Comparison of ENCODE assay signal across 16 cellular contexts in genomic region chr1:212987702-212988322, GRCh38. TPM values are rescaled to one million over a fixed set of nuclear protein-coding genes. Genes with fewer than 3 reads are reported as not detected.
A peak's percentile ranks its signal among the peaks of the same experiment; 100 is the strongest.
DNase-seq lines count a peak whose midpoint lies in the region; ATAC-seq, FAIRE-seq and TF ChIP-seq lines count a peak whose summit lies in the region.
"Had no signal": no experiment of that assay in that cellular context is flagged by ENCODE, and none has a peak within 500 bp of the region (broad histone marks: within the 10 kb centered on the region; RNA-seq: fewer than 3 reads in every experiment).

No MANE protein-coding gene starts in this region.

- RAD21 ChIA-PET in HCT116 (lab: Charles Lee; ENCODE audit: low non-redundant PET in 1 of 2, low total read pairs in 2 of 2, uncharacterized antibody in 2 of 2, unreplicated experiment in 2 of 2), result no interaction called here
- RAD21 ChIA-PET in GM12878 (lab: Charles Lee; ENCODE audit: unreplicated experiment), result interaction anchor here (1.1 to 1.6 kb wide), 3 partner anchors 8 to 173 kb away, joined by 5 to 6 read pairs (median 5); no protein-coding TSS in a partner anchor

- H2AFZ ChIP-seq in HCT116 (ENCODE audit: low read depth, low read length, poor library complexity, severe bottlenecking) (no peak overlapping the region), GM12878 (ENCODE audit: control insufficient read depth, low read depth, low read length) (no peak overlapping the region)

- intact Hi-C loops in HCT116 (cut with micrococcal nuclease) (no loop called here), GM12878 (cut with micrococcal nuclease; ENCODE audit: unreplicated experiment) (no loop called here)

- no peak for TF ChIP-seq CTCF in HCT116 (IDR thresholded peaks at IDR 0.05 in 2 of 3, conservative IDR thresholded peaks at IDR 0.05 in 1 of 3; ENCODE audit: borderline replicate concordance in 1 of 3, insufficient read depth in 1 of 3, low read depth in 2 of 3, low read length in 2 of 3)
- TF ChIP-seq CTCF in GM12878 (IDR thresholded peaks at IDR 0.05 in 2 of 3, conservative IDR thresholded peaks at IDR 0.05 in 1 of 3; ENCODE audit: control insufficient read depth in 2 of 3, extremely low read depth in 1 of 3, insufficient read depth in 1 of 3, low read depth in 3 of 3, low read length in 3 of 3), result no peak

- no peak overlapping the region for H3K9ac ChIP-seq in HCT116 (ENCODE audit: low read length)
- no peak overlapping the region for H3K9ac ChIP-seq in GM12878 (ENCODE audit: control insufficient read depth, insufficient read depth, low read length)

- no peak for ATAC-seq in HCT116
- ATAC-seq in GM12878, result no peak
- ATAC-seq in GM18858 (IDR thresholded peaks at IDR 0.05; ENCODE audit: unreplicated experiment), result no peak
- ATAC-seq in HG03442 (IDR thresholded peaks at IDR 0.05; ENCODE audit: unreplicated experiment), result no peak
- ATAC-seq: activated T-cell treated with anti-CD3 and anti-CD28 coated beads, Interleukin-2, amount 50 U/mL, for 72 hours; stimulated activated naive B cell treated with anti-CD40 and anti-IgM and Interleukin-4, amounts not matched to agents 10 μg/mL and 1 μg/mL and 100 μg/mL, for 72 hours had no signal

- H3K36me3 ChIP-seq in HCT116 (ENCODE audit: control insufficient read depth in 1 of 2, insufficient read depth in 2 of 2, low read length in 2 of 2) (peaks cover 0 to 2% of the 10 kb centered on the region in 2 experiments; a peak in 1 of 4 replicates), GM12878 (ENCODE audit: control insufficient read depth in 2 of 2, insufficient read depth in 2 of 2, low read length in 1 of 2) (peaks cover 0 to 4% of the 10 kb centered on the region in 2 experiments)

- H3K4me2 ChIP-seq in HCT116 (ENCODE audit: low read length) (no peak overlapping the region), GM12878 (ENCODE audit: control insufficient read depth, insufficient read depth) (no peak overlapping the region)

- H3K27ac ChIP-seq in HCT116 (ENCODE audit: low read depth, low read length), result no peak overlapping the region
- peak overlapping the region; percentile 14; the same call in 1 of the 2 replicates for H3K27ac ChIP-seq in GM12878 (ENCODE audit: control insufficient read depth, insufficient read depth)
- H3K27ac ChIP-seq: SK-N-MC had no signal

- WGBS in GM12878 (ENCODE audit: insufficient coverage, insufficient replicate concordance, low lambda C conversion rate, missing lambda C conversion rate), result 89% methylated on average over 6 of the region's 6 CpGs

- DNase-seq in ACHN (peak; percentile 23), HCT116 (ENCODE audit: low read depth, low spot score) (no peak), GM12878 (ENCODE audit: low read depth, low spot score) (no peak), fibroblast of the conjunctiva (ENCODE audit: low read depth) (peak; percentile 10), OCI-M1 (lab: John Stamatoyannopoulos, UW) (no peak), HEK293T (ENCODE audit: extremely low spot score) (no peak)
- DNase-seq: activated CD4-positive, alpha-beta memory T cell treated with anti-CD3 and anti-CD28 coated beads for 36 hours; activated T-cell treated with anti-CD3 and anti-CD28 coated beads, Interleukin-2, amount 50 U/mL, for 72 hours; Caco-2; hippocampal formation; NCI-H69; stimulated activated naive B cell treated with anti-CD40 and anti-IgM and Interleukin-4, amounts not matched to agents 10 μg/mL and 1 μg/mL and 100 μg/mL, for 72 hours had no signal

- H3K9me2 ChIP-seq in HCT116 (ENCODE audit: insufficient read depth), result no peaks in the 10 kb centered on the region

- H3K27me3 ChIP-seq in HCT116 (ENCODE audit: insufficient read depth, low read length) (no peaks in the 10 kb centered on the region), GM12878 (replicated peaks in 1 of 2; ENCODE audit: control insufficient read depth in 2 of 2, insufficient read depth in 2 of 2, low read length in 1 of 2) (no peaks in the 10 kb centered on the region)

- in situ Hi-C loops in ACHN (cut with HindIII; ENCODE audit: low pct_ligation_motif_present, low pct_unique_long_range_greater_than_20kb, low sequenced_read_pairs) (no loop called here), GM12878 (cut with MboI) (no loop called here)

- TF ChIP-seq POLR2A in HCT116 (IDR thresholded peaks at IDR 0.05; ENCODE audit: borderline replicate concordance, extremely low read depth, insufficient read depth, insufficient read length), result no peak
- TF ChIP-seq POLR2A in GM12878 (IDR thresholded peaks at IDR 0.05; ENCODE audit: low read depth, low read length), result no peak

- SMC1A ChIA-PET in GM12878 (lab: Charles Lee; ENCODE audit: uncharacterized antibody, unreplicated experiment), result interaction anchor here (1.0 to 1.9 kb wide), 7 partner anchors 10 to 173 kb away, joined by 3 to 9 read pairs (median 3); no protein-coding TSS in a partner anchor

- H3K9me3 ChIP-seq in HCT116 (ENCODE audit: control insufficient read depth in 1 of 2, insufficient read depth in 1 of 2, low read depth in 1 of 2, low read length in 2 of 2) (no peaks in the 10 kb centered on the region), GM12878 (replicated peaks; ENCODE audit: control insufficient read depth, insufficient read depth, low read length) (no peaks in the 10 kb centered on the region)
- H3K9me3 ChIP-seq: Caco-2 had no signal

- H3K4me3 ChIP-seq in HCT116 (replicated peaks in 1 of 2; ENCODE audit: low read depth in 1 of 2, low read length in 2 of 2), result no peak overlapping the region
- H3K4me3 ChIP-seq in GM12878, result no peak overlapping the region
- H3K4me3 ChIP-seq: SK-N-MC had no signal

- CTCF ChIA-PET in HCT116 (lab: Charles Lee), result no interaction called here
- CTCF ChIA-PET in GM12878 (lab: Yijun Ruan, JAX), result no interaction called here
- CTCF ChIA-PET in HEK293T (lab: Yijun Ruan, JAX), result no interaction called here

- POLR2A ChIA-PET in HCT116 (lab: Charles Lee) (no interaction called here), GM12878 (lab: Charles Lee) (interaction anchor here (0.5 to 1.7 kb wide), 5 partner anchors 9 to 355 kb away, joined by 3 to 12 read pairs (median 4); no protein-coding TSS in a partner anchor), HEK293T (lab: Yijun Ruan, JAX) (no interaction called here)

- no peak for TF ChIP-seq RAD21 in HCT116 (IDR thresholded peaks at IDR 0.05; ENCODE audit: low read depth)
- TF ChIP-seq RAD21 in GM12878 (IDR thresholded peaks at IDR 0.05; ENCODE audit: insufficient read depth, low read depth, low read length), result no peak

- no TSS peak for BruUV-seq in HCT116 (replicated peaks; lab: Mats Ljungman, UMichigan)
- BruUV-seq in GM12878 (replicated peaks; lab: Mats Ljungman, UMichigan), result no TSS peak

- H4K20me1 ChIP-seq in HCT116 (ENCODE audit: insufficient read depth) (no peaks in the 10 kb centered on the region), GM12878 (ENCODE audit: control insufficient read depth, insufficient read depth) (no peaks in the 10 kb centered on the region)

- no peaks in the 10 kb centered on the region for H3K79me2 ChIP-seq in HCT116 (ENCODE audit: insufficient read depth, low read length)
- H3K79me2 ChIP-seq in GM12878 (ENCODE audit: control insufficient read depth, insufficient read depth, low read length), result no peaks in the 10 kb centered on the region

- peak; percentile 18 for FAIRE-seq in GM12878 (lab: Jason Lieb, UNC)
- FAIRE-seq: HTR-8/SVneo had no signal

- H3K4me1 ChIP-seq in HCT116 (ENCODE audit: control insufficient read depth in 1 of 2, insufficient read depth in 2 of 2, low read length in 2 of 2) (peaks cover 0 to 8% of the 10 kb centered on the region in 2 experiments; a peak in 2 of 4 replicates), GM12878 (ENCODE audit: control insufficient read depth, insufficient read depth, low read length) (peaks cover 4% of the 10 kb centered on the region; the same call in 1 of the 2 replicates)
- H3K4me1 ChIP-seq: Caco-2 had no signal

- no peak for TF ChIP-seq EP300 in GM12878 (IDR thresholded peaks at IDR 0.05; ENCODE audit: borderline replicate concordance in 1 of 2, control insufficient read depth in 1 of 2, low read depth in 2 of 2, low read length in 2 of 2)

RNA-seq across cellular contexts. Expression of gene ANGEL2, which starts 27.9 kb away (rescaled TPM):
- total RNA-seq in HCT116 (2021; ENCODE audit: unreplicated experiment), result 25.5 TPM
- polyA plus RNA-seq in HCT116 (2012), result 7.1 and 13.4 TPM in 2 replicates
- 158 and 182 TPM in 2 replicates for total RNA-seq in GM12878 (2013; cell fraction: nucleolus; rRNA removed)
- 53.2 and 53.9 TPM in 2 replicates for total RNA-seq in GM12878 (2014; rRNA removed)
- 37.0 and 38.7 TPM in 2 replicates for total RNA-seq in GM12878 (2014; rRNA removed; fragmentation: Illumina TruSeq; extraction: Trizol)
- 27.7 and 30.0 TPM in 2 replicates for total RNA-seq in GM12878 (2021)
- polyA plus RNA-seq in GM12878 (2011; ENCODE audit: low read depth), result 21.7 TPM
- 31.3 and 41.4 TPM in 2 replicates for polyA plus RNA-seq in GM12878 (2011; rRNA removed)
- 14.9 and 16.3 TPM in 2 replicates for polyA plus RNA-seq in GM12878 (2011; cell fraction: cytosol; rRNA removed)
- 29.5 and 30.7 TPM in 2 replicates for polyA plus RNA-seq in GM12878 (2011; cell fraction: nucleus; rRNA removed)
- polyA plus RNA-seq in GM12878 (2012), result 17.5 and 19.7 TPM in 2 replicates
- 25.0 and 29.8 TPM in 2 replicates for polyA plus RNA-seq in GM12878 (2014; fragmentation: Illumina TruSeq; extraction: Trizol)
- 10 to 100 TPM in 1 of 2 experiments, 1 to 10 TPM in 1; 6.3 to 13.6 TPM for polyA plus RNA-seq in GM12878 (2014; fragmentation: Nextera tagmentation; extraction: Ambion mirVana)
- polyA plus RNA-seq in GM12878 (2014; rRNA removed), result 28.0 and 33.2 TPM in 2 replicates
- polyA plus RNA-seq in GM12878 (2016; fragmentation: Nextera tagmentation; extraction: Ambion mirVana), result 10 to 100 TPM; 29.9 to 31.9 TPM
- polyA minus RNA-seq in GM12878 (2011; rRNA and poly(A)+ RNA removed), result 35.1 and 39.8 TPM in 2 replicates
- polyA minus RNA-seq in GM12878 (2011; cell fraction: cytosol; rRNA and poly(A)+ RNA removed), result 17.1 and 18.2 TPM in 2 replicates
- 32.4 and 42.4 TPM in 2 replicates for polyA minus RNA-seq in GM12878 (2011; cell fraction: nucleus; rRNA and poly(A)+ RNA removed)

RNA-seq across cellular contexts. Expression of gene VASH2, which starts 37.5 kb away (rescaled TPM):
- total RNA-seq in HCT116 (2021; ENCODE audit: unreplicated experiment) (5.7 TPM), GM12878 (2014; rRNA removed) (16.4 and 18.7 TPM in 2 replicates), GM12878 (2014; rRNA removed; fragmentation: Illumina TruSeq; extraction: Trizol) (19.6 and 20.6 TPM in 2 replicates), GM12878 (2021) (29.2 and 29.7 TPM in 2 replicates)
- 1.3 and 1.7 TPM in 2 replicates for polyA plus RNA-seq in HCT116 (2012)
- total RNA-seq in GM12878 (2013; cell fraction: nucleolus; rRNA removed), result 253 and 276 TPM in 2 replicates
- 5.9 TPM for polyA plus RNA-seq in GM12878 (2011; ENCODE audit: low read depth)
- polyA plus RNA-seq in GM12878 (2011; rRNA removed) (29.4 and 35.7 TPM in 2 replicates), GM12878 (2014; fragmentation: Illumina TruSeq; extraction: Trizol) (25.9 and 35.2 TPM in 2 replicates), GM12878 (2014; fragmentation: Nextera tagmentation; extraction: Ambion mirVana) (1 to 10 TPM; 5.4 to 6.5 TPM), GM12878 (2014; rRNA removed) (23.8 and 25.1 TPM in 2 replicates), GM12878 (2016; fragmentation: Nextera tagmentation; extraction: Ambion mirVana) (10 to 100 TPM; 17.2 to 25.5 TPM)
- polyA plus RNA-seq in GM12878 (2011; cell fraction: cytosol; rRNA removed), result 17.6 and 21.4 TPM in 2 replicates
- polyA plus RNA-seq in GM12878 (2011; cell fraction: nucleus; rRNA removed), result 41.2 and 43.5 TPM in 2 replicates
- polyA plus RNA-seq in GM12878 (2012), result 11.7 and 14.9 TPM in 2 replicates
- polyA minus RNA-seq in GM12878 (2011; rRNA and poly(A)+ RNA removed), result 41.6 and 44.3 TPM in 2 replicates
- 10.4 and 15.6 TPM in 2 replicates for polyA minus RNA-seq in GM12878 (2011; cell fraction: cytosol; rRNA and poly(A)+ RNA removed)
- polyA minus RNA-seq in GM12878 (2011; cell fraction: nucleus; rRNA and poly(A)+ RNA removed), result 21.4 and 39.5 TPM in 2 replicates

Comparison
In these comparisons a context has a peak if more than half of its experiments do, and no peak if none do; other contexts are left out.
1. DNase-seq: peak in ACHN (single experiment) and fibroblast of the conjunctiva (single experiment); none in HCT116 (single experiment), GM12878 (single experiment), OCI-M1 (single experiment) and HEK293T (single experiment).